ENCODE assay signal across 16 cellular contexts in genomic region chr1:33312413-33312749, GRCh38. TPM values are rescaled to one million over a fixed set of nuclear protein-coding genes. Genes with fewer than 3 reads are reported as not detected.
DNase-seq lines count a peak whose midpoint lies in the region; ATAC-seq and TF ChIP-seq lines count a peak whose summit lies in the region.
"Had no signal": no experiment of that assay in that cellular context is flagged by ENCODE, and none has a peak within 500 bp of the region (broad histone marks: within the 10 kb centered on the region; RNA-seq: fewer than 3 reads in every experiment).

No MANE protein-coding gene starts in this region.

- H3K4me3 ChIP-seq in thyroid gland (replicated peaks in 1 of 3) (no peak overlapping the region), right lobe of liver (no peak overlapping the region), suprapubic skin (no peak overlapping the region)
- H3K4me3 ChIP-seq: A549, HAP-1 had no signal

- H3K9me3 ChIP-seq in thyroid gland (no peaks in the 10 kb centered on the region), right lobe of liver (no peaks in the 10 kb centered on the region), suprapubic skin (no peaks in the 10 kb centered on the region)
- H3K9me3 ChIP-seq: A549, BE2C, HAP-1 had no signal

- TF ChIP-seq CTCF in omental fat pad (IDR thresholded peaks at IDR 0.05): no peak
- TF ChIP-seq CTCF in thyroid gland (IDR thresholded peaks at IDR 0.05): no peak
- no peak for TF ChIP-seq CTCF in right lobe of liver (IDR thresholded peaks at IDR 0.05)
- TF ChIP-seq CTCF in suprapubic skin (IDR thresholded peaks at IDR 0.05): no peak

- H3K27me3 ChIP-seq in thyroid gland (no peaks in the 10 kb centered on the region), right lobe of liver (no peaks in the 10 kb centered on the region), suprapubic skin (no peaks in the 10 kb centered on the region)
- H3K27me3 ChIP-seq: BE2C had no signal

- ATAC-seq in omental fat pad (ENCODE audit: low FRiP score): peak; percentile 31
- ATAC-seq in right lobe of liver: no peak
- no peak for ATAC-seq in GM19452 (IDR thresholded peaks at IDR 0.05; ENCODE audit: unreplicated experiment)
- ATAC-seq: A549 had no signal

- H3K27ac ChIP-seq in thyroid gland (peak overlapping the region in 1 of 3 donors; percentile 3), right lobe of liver (no peak overlapping the region), suprapubic skin (no peak overlapping the region)
- H3K27ac ChIP-seq: A549, C4-2B, HL-60 had no signal

- TF ChIP-seq POLR2A in thyroid gland (IDR thresholded peaks at IDR 0.05) (no peak), right lobe of liver (IDR thresholded peaks at IDR 0.05) (no peak), suprapubic skin (IDR thresholded peaks at IDR 0.05) (no peak)

- DNase-seq in DMS79 (lab: John Stamatoyannopoulos, UW) (peak; percentile 89), DMS79 treated with DMSO at 0.1 percent for 48 hours (lab: John Stamatoyannopoulos, UW) (peak; percentile 80), omental fat pad (ENCODE audit: low spot score) (no peak), thyroid gland (peak; percentile 65 to 77), right lobe of liver (no peak), suprapubic skin (ENCODE audit: low spot score in 2 of 2) (no peak)
- DNase-seq: BE2C; CD4-positive, alpha-beta memory T cell; DND-41; GDM1 had no signal

- intact Hi-C loops in thyroid gland (cut with DNase I): no loop called here
- intact Hi-C loops in right lobe of liver (cut with DNase I): no loop called here

- TF ChIP-seq EP300 in suprapubic skin (IDR thresholded peaks at IDR 0.05): no peak

- no peaks in the 10 kb centered on the region for H3K36me3 ChIP-seq in thyroid gland
- H3K36me3 ChIP-seq in right lobe of liver: no peaks in the 10 kb centered on the region
- no peaks in the 10 kb centered on the region for H3K36me3 ChIP-seq in suprapubic skin
- H3K36me3 ChIP-seq: BE2C, HAP-1 had no signal

- H3K4me1 ChIP-seq in thyroid gland (peaks cover 14 to 19% of the 10 kb centered on the region in 2 donors), right lobe of liver (no peaks in the 10 kb centered on the region), suprapubic skin (no peaks in the 10 kb centered on the region)
- H3K4me1 ChIP-seq: A549, BE2C, HAP-1 had no signal

- 31% methylated on average over 5 of the region's 5 CpGs; no CpG with 5 or more reads in 1 of the 2 donors for WGBS in thyroid gland, 2 donors
- 0% methylated on average over 1 of the region's 5 CpGs for WGBS in right lobe of liver (ENCODE audit: insufficient coverage, low coverage, low lambda C conversion rate, missing lambda C conversion rate)
- 67% methylated on average over 5 of the region's 5 CpGs for WGBS in suprapubic skin

RNA-seq across cellular contexts. Expression of gene A3GALT2, which starts 8.5 kb away (rescaled TPM):
- total RNA-seq in omental fat pad (not detected), thyroid gland (under 1 TPM in 1 of 4 donors, not detected in 3; 0.89 TPM), right lobe of liver (not detected), suprapubic skin (not detected)
- total RNA-seq: CD4-positive, alpha-beta memory T cell; H1 had no signal

RNA-seq across cellular contexts. Expression of gene ZNF362, which starts 56.1 kb away (rescaled TPM):
- 10 to 100 TPM; 10.4 to 13.9 (median 11.2) TPM for total RNA-seq in omental fat pad
- 10 to 100 TPM; 20.7 to 44.1 (median 26.7) TPM for total RNA-seq in thyroid gland
- total RNA-seq in right lobe of liver: 1 to 10 TPM; 3.4 to 8.4 (median 7.0) TPM
- total RNA-seq in suprapubic skin: 10 to 100 TPM; 18.7 to 23.9 (median 21.9) TPM

Comparison
In these comparisons a context has a peak if more than half of its experiments do, and no peak if none do; other contexts are left out.
1. DNase-seq: peak in DMS79 (single experiment), DMS79 treated with DMSO at 0.1 percent for 48 hours (single experiment) and thyroid gland (2 of 2); none in omental fat pad (single experiment), right lobe of liver (0 of 3) and suprapubic skin (0 of 2).